In the genomic region with DNA sequence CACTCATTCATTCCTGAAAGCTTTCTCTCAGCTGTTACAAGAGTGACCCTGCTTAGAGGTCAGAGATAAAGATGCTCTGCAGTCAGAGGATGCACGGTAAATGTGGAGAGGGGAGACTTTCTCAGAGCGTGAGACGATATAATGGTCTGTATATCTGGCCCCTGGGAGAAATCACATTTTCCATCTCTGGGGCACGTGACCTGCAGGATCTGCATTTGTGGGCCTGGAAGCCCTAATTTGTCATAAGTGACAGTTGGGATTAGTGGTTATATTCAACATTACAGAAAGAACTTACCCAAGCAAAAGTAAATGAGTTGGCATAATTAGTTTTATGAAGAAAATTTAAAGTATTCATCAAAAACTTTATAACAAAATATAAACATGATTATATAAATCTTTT, we compare ENCODE assay signal across 7 cellular contexts.
"Had no signal": no experiment of that assay in that cellular context is flagged by ENCODE, and none has a peak within 500 bp of the region (broad histone marks: within the 10 kb centered on the region; RNA-seq: fewer than 3 reads in every experiment).

No MANE protein-coding gene starts in this region.

- H3K4me3 ChIP-seq: GM23338, HAP-1 had no signal

- FAIRE-seq: HepG2 had no signal

- H3K9me3 ChIP-seq: HAP-1 had no signal

- H3K9me3 Mint-ChIP-seq: HFFc6 had no signal

- DNase-seq: H7, HFFc6, KBM-7 had no signal

- H3K36me3 Mint-ChIP-seq: IgD-negative memory B cell had no signal

- H3K27ac Mint-ChIP-seq: GM23338, HFFc6, IgD-negative memory B cell had no signal

- H3K4me1 Mint-ChIP-seq: GM23338, IgD-negative memory B cell had no signal

- H3K36me3 ChIP-seq: HAP-1 had no signal

- H3K4me1 ChIP-seq: HAP-1 had no signal

- H3K4me3 Mint-ChIP-seq: GM23338, HFFc6, IgD-negative memory B cell had no signal
